Comparison of ENCODE assay signal across 25 cellular contexts in the genomic region with DNA sequence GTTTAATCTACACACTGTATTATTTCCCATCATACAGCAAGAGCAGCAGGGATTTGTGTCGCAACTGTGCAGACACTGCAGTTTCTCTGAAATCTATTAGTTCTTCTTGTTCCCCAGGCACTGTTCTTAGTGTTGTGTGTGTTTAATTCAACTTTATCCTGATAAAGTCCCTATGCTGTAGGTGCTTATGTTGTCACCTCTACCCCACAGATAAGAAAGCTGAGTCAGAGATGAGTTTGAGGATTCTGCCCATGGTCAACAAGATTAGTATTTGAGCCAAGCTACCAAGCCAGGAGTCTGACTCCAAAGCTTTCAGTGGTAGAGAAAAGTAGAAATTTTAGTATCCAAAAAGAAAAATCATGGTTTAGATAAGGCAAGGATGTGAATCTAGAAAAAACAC. TPM values are rescaled to one million over a fixed set of nuclear protein-coding genes. Genes with fewer than 3 reads are reported as not detected.
DNase-seq lines count a peak whose midpoint lies in the region; ATAC-seq and TF ChIP-seq lines count a peak whose summit lies in the region.
"Had no signal": no experiment of that assay in that cellular context is flagged by ENCODE, and none has a peak within 500 bp of the region (broad histone marks: within the 10 kb centered on the region; RNA-seq: fewer than 3 reads in every experiment).

No MANE protein-coding gene starts in this region.

- no peak for DNase-seq in CD4-positive, CD25-positive, alpha-beta regulatory T cell
- DNase-seq in amniotic epithelial cell (ENCODE audit: low read depth) (peak; percentile 45), fibroblast of gingiva (ENCODE audit: low read depth) (peak; percentile 35), iPS-NIHi11 (ENCODE audit: low spot score) (no peak), NOMO-1 (lab: John Stamatoyannopoulos, UW; ENCODE audit: unreplicated experiment in 2 of 2) (no peak), HPDE6-E6E7 (ENCODE audit: extremely low spot score) (no peak)
- no peak for DNase-seq in stimulated activated CD4-positive, alpha-beta T cell treated with anti-CD3 and anti-CD28 coated beads, Interleukin-4, amount 100 ng/mL, for 1 hour
- DNase-seq: BE2C; Caco-2; CD4-positive, alpha-beta T cell; GDM1; GOT3; NCI-H1092; NCI-H1436 treated with DMSO at 0.1 percent for 48 hours; NCI-H2029 treated with DMSO at 0.1 percent for 48 hours; NCI-H2171 treated with DMSO at 0.1 percent for 48 hours; NK-92 treated with Interleukin-12 subunit alpha and Interleukin-12 subunit beta, amount 100 ng/mL, for 24 hours; SIG-M5 had no signal

- peaks cover 14 to 29% (median 15%) of the 10 kb centered on the region in 4 donors for H3K4me1 Mint-ChIP-seq in CD4-positive, CD25-positive, alpha-beta regulatory T cell

- H3K27ac ChIP-seq in CD4-positive, CD25-positive, alpha-beta regulatory T cell (ENCODE audit: insufficient read depth, low read length, poor library complexity, severe bottlenecking), result no peak overlapping the region
- H3K27ac ChIP-seq in OCI-LY3 (ENCODE audit: low read length), result no peak overlapping the region
- H3K27ac ChIP-seq: KMS-11, RWPE1 had no signal

- no peak overlapping the region for H3K9ac ChIP-seq in OCI-LY3 (ENCODE audit: low read length)
- H3K9ac ChIP-seq: KMS-11 had no signal

- H3K4me3 Mint-ChIP-seq in CD4-positive, CD25-positive, alpha-beta regulatory T cell, result no peak overlapping the region
- H3K4me3 Mint-ChIP-seq: CD4-positive, alpha-beta T cell had no signal

- H3K36me3 ChIP-seq in CD4-positive, CD25-positive, alpha-beta regulatory T cell (ENCODE audit: control insufficient read depth, insufficient read depth, low read length), result no peaks in the 10 kb centered on the region
- no peaks in the 10 kb centered on the region for H3K36me3 ChIP-seq in OCI-LY3 (replicated peaks; ENCODE audit: low read depth, low read length)
- H3K36me3 ChIP-seq: BE2C had no signal

- H3K36me3 Mint-ChIP-seq in CD4-positive, CD25-positive, alpha-beta regulatory T cell, result no peaks in the 10 kb centered on the region

- H3K4me1 ChIP-seq in CD4-positive, CD25-positive, alpha-beta regulatory T cell (ENCODE audit: control insufficient read depth, insufficient read depth, low read length, poor library complexity, severe bottlenecking), result no peaks in the 10 kb centered on the region
- peaks cover 32% of the 10 kb centered on the region for H3K4me1 ChIP-seq in OCI-LY3 (ENCODE audit: low read length)
- H3K4me1 ChIP-seq: BE2C, Caco-2 had no signal

- peak overlapping the region; percentile 25; the same call in 1 of the 2 replicates for H2AFZ ChIP-seq in OCI-LY3 (ENCODE audit: low read depth, low read length)

- no peak overlapping the region for H3K4me3 ChIP-seq in CD4-positive, CD25-positive, alpha-beta regulatory T cell (ENCODE audit: low read depth, low read length)
- no peak overlapping the region for H3K4me3 ChIP-seq in OCI-LY3 (ENCODE audit: low read length)

- no peaks in the 10 kb centered on the region for H4K20me1 ChIP-seq in OCI-LY3 (ENCODE audit: insufficient read depth, low read length)

- no peak for TF ChIP-seq CTCF in OCI-LY3 (IDR thresholded peaks at IDR 0.05; ENCODE audit: low read depth, low read length)

- H3K9me3 ChIP-seq in CD4-positive, CD25-positive, alpha-beta regulatory T cell (ENCODE audit: control insufficient read depth in 2 of 2, low read length in 2 of 2), result no peaks in the 10 kb centered on the region
- no peaks in the 10 kb centered on the region for H3K9me3 ChIP-seq in OCI-LY3 (ENCODE audit: insufficient read depth, low read length)
- H3K9me3 ChIP-seq: BE2C, Caco-2 had no signal

- H3K27me3 ChIP-seq in CD4-positive, CD25-positive, alpha-beta regulatory T cell (ENCODE audit: control insufficient read depth, insufficient read depth, low read length), result no peaks in the 10 kb centered on the region
- H3K27me3 ChIP-seq in OCI-LY3 (ENCODE audit: low read depth, low read length), result no peaks in the 10 kb centered on the region
- H3K27me3 ChIP-seq: BE2C had no signal

- no peaks in the 10 kb centered on the region for H3K9me3 Mint-ChIP-seq in CD4-positive, CD25-positive, alpha-beta regulatory T cell
- H3K9me3 Mint-ChIP-seq: CD4-positive, alpha-beta T cell had no signal

- H3K79me2 ChIP-seq in OCI-LY3 (ENCODE audit: low read length), result no peaks in the 10 kb centered on the region

- H3K27me3 Mint-ChIP-seq in CD4-positive, CD25-positive, alpha-beta regulatory T cell, result peaks cover 10% of the 10 kb centered on the region
- H3K27me3 Mint-ChIP-seq: CD4-positive, alpha-beta T cell had no signal

- no peak for ATAC-seq in CD4-positive, CD25-positive, alpha-beta regulatory T cell (ENCODE audit: low read depth in 2 of 2)
- ATAC-seq: HCT116, SK-N-SH treated with all-trans-retinoic acid at 6 μM for 48 hours had no signal

- peak overlapping the region; percentile 29 for H3K4me2 ChIP-seq in OCI-LY3 (ENCODE audit: low read length)
- H3K4me2 ChIP-seq: KMS-11 had no signal

- peak overlapping the region in 2 of 3 donors; percentile 22 to 34 for H3K27ac Mint-ChIP-seq in CD4-positive, CD25-positive, alpha-beta regulatory T cell
- H3K27ac Mint-ChIP-seq: CD4-positive, alpha-beta T cell had no signal

RNA-seq across cellular contexts. Expression of a gene that starts 22.4 kb away (rescaled TPM):
- total RNA-seq in CD4-positive, CD25-positive, alpha-beta regulatory T cell, result 58.0 TPM
- polyA plus RNA-seq in CD4-positive, CD25-positive, alpha-beta regulatory T cell, result 10 to 100 TPM; 22.4 to 30.4 (median 28.6) TPM
- total RNA-seq: M059J, NCI-H460 had no signal

RNA-seq across cellular contexts. Expression of a gene that starts 53.1 kb away (rescaled TPM):
- not detected for total RNA-seq in CD4-positive, CD25-positive, alpha-beta regulatory T cell
- under 1 TPM in 2 of 4 donors, not detected in 2; 0.17 to 0.30 TPM for polyA plus RNA-seq in CD4-positive, CD25-positive, alpha-beta regulatory T cell
- total RNA-seq: CD4-positive, alpha-beta T cell; M059J; NCI-H460 had no signal

Comparison
In these comparisons a context has a peak if more than half of its experiments do, and no peak if none do; other contexts are left out.
1. DNase-seq: peak in amniotic epithelial cell (single experiment) and fibroblast of gingiva (single experiment); none in CD4-positive, CD25-positive, alpha-beta regulatory T cell (0 of 3), iPS-NIHi11 (single experiment), stimulated activated CD4-positive, alpha-beta T cell treated with anti-CD3 and anti-CD28 coated beads, Interleukin-4, amount 100 ng/mL, for 1 hour (single experiment), NOMO-1 (0 of 2) and HPDE6-E6E7 (single experiment).